In the genomic region with DNA sequence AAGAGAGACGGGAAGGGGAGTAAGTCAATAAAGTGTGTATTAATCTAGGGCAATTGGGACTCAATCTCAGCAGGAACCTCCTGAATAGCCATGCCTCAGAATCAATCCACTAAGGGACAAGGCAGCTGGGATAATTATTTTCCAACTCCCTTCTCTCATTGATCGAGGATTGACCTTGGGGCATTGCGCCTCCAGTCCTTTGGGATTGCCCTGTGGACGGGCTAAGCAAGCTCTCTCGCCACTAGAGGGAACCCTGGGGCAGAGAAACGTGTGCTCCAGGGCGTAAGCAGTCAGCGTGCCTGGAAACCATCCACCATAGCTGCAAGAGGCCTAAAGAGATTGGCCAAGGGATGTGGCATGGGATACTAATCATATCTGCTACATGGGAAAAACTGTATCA, we compare ENCODE assay signal across 8 cellular contexts. TPM values are rescaled to one million over a fixed set of nuclear protein-coding genes. Genes with fewer than 3 reads are reported as not detected.
DNase-seq lines count a peak whose midpoint lies in the region; ATAC-seq lines count a peak whose summit lies in the region.

No MANE protein-coding gene starts in this region.

- no peak overlapping the region for H2AFZ ChIP-seq in Karpas-422 (ENCODE audit: low read length)

- H3K4me1 ChIP-seq in Karpas-422 (ENCODE audit: low read length), result peaks cover 8% of the 10 kb centered on the region

- no peaks in the 10 kb centered on the region for H3K79me2 ChIP-seq in Karpas-422 (ENCODE audit: low read length)

- no peak overlapping the region for H3K4me2 ChIP-seq in Karpas-422 (ENCODE audit: low read depth, low read length, poor library complexity, severe bottlenecking)

- no peak for ATAC-seq in GM21447 (IDR thresholded peaks at IDR 0.05; ENCODE audit: unreplicated experiment)

- H3K27me3 ChIP-seq in Karpas-422 (ENCODE audit: low read length), result peaks cover 3% of the 10 kb centered on the region

- no peak overlapping the region for H3K4me3 ChIP-seq in Karpas-422 (ENCODE audit: low read length)

- H3K9me2 ChIP-seq in Karpas-422 (replicated peaks; ENCODE audit: insufficient read depth, low read length), result no peaks in the 10 kb centered on the region

- DNase-seq in activated CD4-positive, alpha-beta T cell treated with anti-CD3 and anti-CD28 coated beads for 24 hours (ENCODE audit: low read depth in 2 of 2), result peak; percentile 22 to 33
- no peak for DNase-seq in activated CD4-positive, alpha-beta T cell treated with anti-CD3 and anti-CD28 coated beads for 1 hour
- DNase-seq in Karpas-422 (peak; percentile 84), T follicular helper cell (ENCODE audit: low read depth) (peak; percentile 6), cerebellar cortex (ENCODE audit: low spot score) (peak; percentile 47), kidney tubule cell (ENCODE audit: low spot score) (peak; percentile 75)
- DNase-seq in stimulated activated CD4-positive, alpha-beta T cell treated with anti-CD3 and anti-CD28 coated beads, TNF-alpha, amount 100 ng/mL, for 4 hours (ENCODE audit: low read depth in 3 of 3), result peak; percentile 1 to 4 (median 1)

- H3K9me3 ChIP-seq in Karpas-422 (ENCODE audit: low read length), result no peaks in the 10 kb centered on the region; the same call in none of the 2 replicates

- H3K27ac ChIP-seq in Karpas-422 (ENCODE audit: low read length), result no peak overlapping the region

- H4K20me1 ChIP-seq in Karpas-422 (ENCODE audit: insufficient read depth, low read depth, low read length), result no peaks in the 10 kb centered on the region

- H3K36me3 ChIP-seq in Karpas-422 (ENCODE audit: insufficient read depth, low read length), result no peaks in the 10 kb centered on the region

- H3K9ac ChIP-seq in Karpas-422 (ENCODE audit: low read length), result no peak overlapping the region

RNA-seq across cellular contexts. Expression of a gene that starts 53.9 kb away (rescaled TPM):
- total RNA-seq in Karpas-422 (2014; rRNA removed; shearing (Covaris generic); ENCODE audit: low replicate concordance), result 9.0 and 18.2 TPM in 2 replicates
